ENCODE assay signal across 1 cellular context in the genomic region with DNA sequence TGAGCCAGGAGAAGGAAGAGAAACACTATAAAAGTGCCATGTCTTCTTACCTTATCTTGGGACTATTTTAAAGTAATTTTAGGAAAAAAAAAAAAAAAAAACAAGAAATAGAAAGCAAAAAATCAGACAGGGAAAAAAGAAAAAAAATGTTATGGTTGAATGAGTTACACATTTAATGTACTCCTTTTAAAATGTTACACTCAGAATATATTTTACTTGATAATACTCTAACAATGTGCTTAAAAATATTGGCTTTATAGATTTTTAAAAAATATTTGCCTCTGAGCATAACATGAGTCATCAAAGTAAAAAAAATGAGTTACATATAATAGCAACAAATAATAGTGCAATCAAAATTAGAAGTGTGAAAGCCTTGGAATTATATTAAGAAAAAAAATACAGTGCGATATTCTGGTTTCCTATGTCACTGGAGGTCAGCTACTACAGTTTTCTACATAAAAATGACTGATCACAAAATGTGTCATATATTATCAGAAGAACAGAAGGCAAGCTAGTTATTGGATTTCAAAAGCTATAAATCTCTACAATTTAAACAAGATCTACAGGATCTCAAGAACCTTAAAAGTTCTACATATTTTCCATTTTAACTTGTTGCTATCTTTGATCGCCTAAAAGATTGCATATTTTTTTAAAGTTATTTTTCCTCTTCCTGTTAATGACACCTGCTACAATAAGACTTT.
TF ChIP-seq lines count a peak whose summit lies in the region.

No MANE protein-coding gene starts in this region.

TF ChIP-seq in GM23338, 12 proteins besides CTCF, POLR2A, EP300 and RAD21 (continued from another document):
- TF ChIP-seq, protein P1, sequence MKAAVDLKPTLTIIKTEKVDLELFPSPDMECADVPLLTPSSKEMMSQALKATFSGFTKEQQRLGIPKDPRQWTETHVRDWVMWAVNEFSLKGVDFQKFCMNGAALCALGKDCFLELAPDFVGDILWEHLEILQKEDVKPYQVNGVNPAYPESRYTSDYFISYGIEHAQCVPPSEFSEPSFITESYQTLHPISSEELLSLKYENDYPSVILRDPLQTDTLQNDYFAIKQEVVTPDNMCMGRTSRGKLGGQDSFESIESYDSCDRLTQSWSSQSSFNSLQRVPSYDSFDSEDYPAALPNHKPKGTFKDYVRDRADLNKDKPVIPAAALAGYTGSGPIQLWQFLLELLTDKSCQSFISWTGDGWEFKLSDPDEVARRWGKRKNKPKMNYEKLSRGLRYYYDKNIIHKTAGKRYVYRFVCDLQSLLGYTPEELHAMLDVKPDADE (IDR thresholded peaks at IDR 0.05) = no peak
- no peak for TF ChIP-seq POLR2AphosphoS5 (IDR thresholded peaks at IDR 0.05; ENCODE audit: low read depth)
- no peak for TF ChIP-seq ZNF114 (CRISPR knock-in tag; IDR thresholded peaks at IDR 0.05)
- TF ChIP-seq NANOG (IDR thresholded peaks at IDR 0.05; ENCODE audit: borderline replicate concordance) = no peak
